Comparison of ENCODE assay signal across 22 cellular contexts in genomic region chr10:60343254-60343653, GRCh38. TPM values are rescaled to one million over a fixed set of nuclear protein-coding genes. Genes with fewer than 3 reads are reported as not detected.
DNase-seq lines count a peak whose midpoint lies in the region; TF ChIP-seq lines count a peak whose summit lies in the region.
"Had no signal": no experiment of that assay in that cellular context is flagged by ENCODE, and none has a peak within 500 bp of the region (broad histone marks: within the 10 kb centered on the region; RNA-seq: fewer than 3 reads in every experiment).

No MANE protein-coding gene starts in this region.

- H3K4me3 Mint-ChIP-seq in mesothelial cell of epicardium: no peak overlapping the region
- H3K4me3 Mint-ChIP-seq: B cell, H9 had no signal

- H3K4me1 Mint-ChIP-seq in mesothelial cell of epicardium: peaks cover 35% of the 10 kb centered on the region
- H3K4me1 Mint-ChIP-seq: B cell had no signal

- peak overlapping the region in 40 of 59 donors; percentile 7 to 99 (median 82) for H3K27ac ChIP-seq in dorsolateral prefrontal cortex
- H3K27ac ChIP-seq: A549, GM23248, HL-60, KMS-11 had no signal

- DNase-seq in EH (ENCODE audit: low read depth) (peak; percentile 41), NCI-H226 (peak; percentile 77), dorsolateral prefrontal cortex (no peak), mesothelial cell of epicardium (ENCODE audit: low spot score in 2 of 2, unreplicated experiment in 2 of 2) (no peak), GM19240 (ENCODE audit: insufficient read length, low spot score) (no peak), posterior vena cava (ENCODE audit: low spot score) (no peak), activated T-cell treated with anti-CD3 and anti-CD28 coated beads for 4 hours (no peak), activated gamma-delta T cell (lab: John Stamatoyannopoulos, UW) (no peak)
- DNase-seq: DMS53, GM23248, H9, NCI-H1105, NCI-H2029 treated with DMSO at 0.1 percent for 48 hours, NCI-H345, NCI-H524, NCI-H82, Right ventricle myocardium superior had no signal

- H3K27ac Mint-ChIP-seq in mesothelial cell of epicardium: peak overlapping the region; percentile 88
- H3K27ac Mint-ChIP-seq: B cell had no signal

- H3K9me3 Mint-ChIP-seq in mesothelial cell of epicardium: no peaks in the 10 kb centered on the region
- H3K9me3 Mint-ChIP-seq: H9 had no signal

- TF ChIP-seq CTCF in dorsolateral prefrontal cortex (IDR thresholded peaks at IDR 0.05 in 54 of 56, conservative IDR thresholded peaks at IDR 0.05 in 2 of 56; ENCODE audit: low read depth in 1 of 56, partially characterized antibody in 56 of 56): no peak
- no peak for TF ChIP-seq CTCF in mesothelial cell of epicardium (IDR thresholded peaks at IDR 0.05; ENCODE audit: unreplicated experiment)

- no peaks in the 10 kb centered on the region for H3K36me3 Mint-ChIP-seq in mesothelial cell of epicardium

- intact Hi-C loops in dorsolateral prefrontal cortex (cut with DNase I) (no loop called here), posterior vena cava (cut with DNase I) (no loop called here)

- H3K27me3 Mint-ChIP-seq in mesothelial cell of epicardium (ENCODE audit: low read depth): no peaks in the 10 kb centered on the region
- H3K27me3 Mint-ChIP-seq: B cell had no signal

- no peak overlapping the region for H3K4me3 ChIP-seq in dorsolateral prefrontal cortex
- H3K4me3 ChIP-seq: A549, GM12878, GM23248 had no signal

- H3K27me3 ChIP-seq in dorsolateral prefrontal cortex: no peaks in the 10 kb centered on the region

RNA-seq across cellular contexts. Expression of gene ANK3, which starts 46.4 kb away (rescaled TPM):
- 100 to 1,000 TPM; 181 to 667 (median 439) TPM for total RNA-seq in dorsolateral prefrontal cortex
- total RNA-seq in mesothelial cell of epicardium: 242 to 270 TPM (median 243 TPM) in 3 replicates
- 1 to 10 TPM; 5.7 to 6.1 TPM for total RNA-seq in posterior vena cava

Comparison
In these comparisons a context has a peak if more than half of its experiments do, and no peak if none do; other contexts are left out.
1. DNase-seq: peak in EH (single experiment) and NCI-H226 (single experiment); none in dorsolateral prefrontal cortex (0 of 10), mesothelial cell of epicardium (0 of 2), GM19240 (single experiment), posterior vena cava (single experiment), activated T-cell treated with anti-CD3 and anti-CD28 coated beads for 4 hours (single experiment) and activated gamma-delta T cell (single experiment).
2. RNA of gene ANK3, which starts 46.4 kb away (total RNA-seq): 181 to 667 TPM in dorsolateral prefrontal cortex and 242 to 270 TPM in mesothelial cell of epicardium; 5.7 to 6.1 TPM in posterior vena cava; every median in the first group is over 10 times any median in the second.